10 cellular contexts compared by ENCODE assay signal in genomic region chr6:135114355-135115145, GRCh38. TPM values are rescaled to one million over a fixed set of nuclear protein-coding genes. Genes with fewer than 3 reads are reported as not detected.
DNase-seq lines count a peak whose midpoint lies in the region; ATAC-seq, FAIRE-seq and TF ChIP-seq lines count a peak whose summit lies in the region.
"Had no signal": no experiment of that assay in that cellular context is flagged by ENCODE, and none has a peak within 500 bp of the region (broad histone marks: within the 10 kb centered on the region; RNA-seq: fewer than 3 reads in every experiment).

No MANE protein-coding gene starts in this region.

- peak; percentile 10 for DNase-seq in GM10266 (ENCODE audit: extremely low spot score)
- peak; percentile 9 for DNase-seq in GM20000 (ENCODE audit: low spot score)
- peak; percentile 49 for DNase-seq in activated naive CD4-positive, alpha-beta T cell treated with anti-CD3 and anti-CD28 coated beads, Interleukin-2, amount 50 U/mL, for 16 hours
- DNase-seq in right cardiac atrium: no peak
- DNase-seq in thyroid gland: no peak
- DNase-seq in urothelium cell line (ENCODE audit: low spot score): no peak
- no peak for DNase-seq in NCI-H1048 (lab: John Stamatoyannopoulos, UW)

- ATAC-seq in HG03175 (IDR thresholded peaks at IDR 0.05; ENCODE audit: unreplicated experiment) (peak; percentile 77), right cardiac atrium (no peak)
- ATAC-seq: SK-N-SH treated with all-trans-retinoic acid at 6 μM for 48 hours had no signal

- TF ChIP-seq POLR2A in thyroid gland (IDR thresholded peaks at IDR 0.05): no peak

- intact Hi-C loops in right cardiac atrium (cut with DNase I) (no loop called here), thyroid gland (cut with DNase I) (no loop called here)

- no peaks in the 10 kb centered on the region for H3K27me3 ChIP-seq in right cardiac atrium (ENCODE audit: control insufficient read depth, insufficient read depth)
- H3K27me3 ChIP-seq in thyroid gland: no peaks in the 10 kb centered on the region
- H3K27me3 ChIP-seq: right atrium auricular region had no signal

- H3K4me1 ChIP-seq in right cardiac atrium (ENCODE audit: control insufficient read depth, insufficient read depth, low read length) (no peaks in the 10 kb centered on the region), thyroid gland (peaks cover 25% of the 10 kb centered on the region in 2 donors)
- H3K4me1 ChIP-seq: right atrium auricular region had no signal

- H3K9me3 ChIP-seq in right cardiac atrium (ENCODE audit: control insufficient read depth, low read length): no peaks in the 10 kb centered on the region
- no peaks in the 10 kb centered on the region for H3K9me3 ChIP-seq in thyroid gland
- H3K9me3 ChIP-seq: right atrium auricular region had no signal

- no peak for FAIRE-seq in urothelium cell line (lab: Jason Lieb, UNC)

- H3K36me3 ChIP-seq in thyroid gland: no peaks in the 10 kb centered on the region
- H3K36me3 ChIP-seq: right atrium auricular region had no signal

- TF ChIP-seq CTCF in GM10266 (IDR thresholded peaks at IDR 0.05; ENCODE audit: control insufficient read depth, insufficient read depth, low read depth, missing control alignments) (no peak), GM20000 (IDR thresholded peaks at IDR 0.05; ENCODE audit: extremely low read depth, missing control alignments) (no peak), thyroid gland (IDR thresholded peaks at IDR 0.05) (no peak)

- H3K4me3 ChIP-seq in right cardiac atrium (ENCODE audit: low read length): no peak overlapping the region
- H3K4me3 ChIP-seq in thyroid gland (replicated peaks in 1 of 3): no peak overlapping the region
- H3K4me3 ChIP-seq: right atrium auricular region had no signal

- no peak overlapping the region for H3K27ac ChIP-seq in right cardiac atrium (ENCODE audit: low read length)
- H3K27ac ChIP-seq in thyroid gland: no peak overlapping the region
- H3K27ac ChIP-seq: right atrium auricular region had no signal

- 87% methylated on average over 11 of the region's 11 CpGs for WGBS in right cardiac atrium
- 88 to 92% methylated on average over 11 of the region's 11 CpGs for WGBS in thyroid gland, 2 donors

RNA-seq across cellular contexts. Expression of gene HBS1L, which starts 59.9 kb away (rescaled TPM):
- 10 to 100 TPM; 65.2 to 81.3 (median 74.5) TPM for total RNA-seq in right cardiac atrium
- polyA plus RNA-seq in right cardiac atrium: 28.7 TPM
- total RNA-seq in thyroid gland: 10 to 100 TPM; 52.8 to 87.1 (median 70.7) TPM

Comparison
In these comparisons a context has a peak if more than half of its experiments do, and no peak if none do; other contexts are left out.
1. DNase-seq: peak in GM10266 (single experiment), GM20000 (single experiment) and activated naive CD4-positive, alpha-beta T cell treated with anti-CD3 and anti-CD28 coated beads, Interleukin-2, amount 50 U/mL, for 16 hours (single experiment); none in right cardiac atrium (0 of 3), thyroid gland (0 of 2), urothelium cell line (single experiment) and NCI-H1048 (single experiment).